In the genomic region with DNA sequence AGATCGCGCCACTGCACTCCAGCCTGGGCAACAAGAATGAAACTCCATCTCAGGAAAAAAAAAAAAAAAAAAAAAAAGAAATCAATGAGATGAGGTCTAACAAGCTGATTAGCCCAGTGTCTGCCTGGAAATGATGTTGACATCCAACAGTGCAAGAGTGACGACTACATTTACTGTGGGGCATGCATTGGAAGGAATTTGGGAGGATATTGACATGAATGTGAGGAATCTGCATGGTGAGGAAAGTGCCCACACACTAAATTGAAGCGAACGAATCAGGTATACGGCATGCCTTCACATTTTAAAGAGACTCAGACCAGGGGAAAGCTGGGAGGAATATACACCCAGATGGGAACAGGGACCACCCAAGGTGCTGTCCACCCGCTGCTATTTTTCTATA, we compare ENCODE assay signal across 24 cellular contexts. TPM values are rescaled to one million over a fixed set of nuclear protein-coding genes. Genes with fewer than 3 reads are reported as not detected.
DNase-seq lines count a peak whose midpoint lies in the region; ATAC-seq and TF ChIP-seq lines count a peak whose summit lies in the region.
"Had no signal": no experiment of that assay in that cellular context is flagged by ENCODE, and none has a peak within 500 bp of the region (broad histone marks: within the 10 kb centered on the region; RNA-seq: fewer than 3 reads in every experiment).

No MANE protein-coding gene starts in this region.

- no peak overlapping the region for H3K4me3 ChIP-seq in right atrium auricular region
- H3K4me3 ChIP-seq: Peyer's patch, sigmoid colon, stomach, upper lobe of left lung had no signal

- no peaks in the 10 kb centered on the region for H3K4me1 Mint-ChIP-seq in T-cell
- H3K4me1 Mint-ChIP-seq: immature natural killer cell had no signal

- no peak for TF ChIP-seq CTCF in right atrium auricular region (IDR thresholded peaks at IDR 0.05)

- H3K4me3 Mint-ChIP-seq in T-cell: no peak overlapping the region
- H3K4me3 Mint-ChIP-seq: activated T-cell treated with anti-CD3 and anti-CD28 coated beads, Interleukin-2, amount 50 U/mL, for 4 hours; immature natural killer cell; T-helper 17 cell had no signal

- intact Hi-C loops in Right ventricle myocardium superior (cut with DNase I): no loop called here

- H3K9me3 Mint-ChIP-seq in T-cell: peaks cover 0 to 4% (median 4%) of the 10 kb centered on the region in 3 donors

- H3K27me3 ChIP-seq in right atrium auricular region: no peaks in the 10 kb centered on the region
- H3K27me3 ChIP-seq: BE2C, Peyer's patch, sigmoid colon, upper lobe of left lung had no signal

- no peak for DNase-seq in right atrium auricular region (ENCODE audit: low spot score)
- no peak for DNase-seq in Right ventricle myocardium superior
- peak; percentile 33 for DNase-seq in fibroblast of gingiva (ENCODE audit: low read depth)
- DNase-seq in renal cortical epithelial cell (ENCODE audit: low read depth): peak; percentile 27
- DNase-seq in T-cell: no peak
- DNase-seq in germinal center (ENCODE audit: low spot score): no peak
- DNase-seq in NCI-H1694 treated with DMSO at 0.1 percent for 48 hours (lab: John Stamatoyannopoulos, UW): no peak
- DNase-seq: activated naive CD4-positive, alpha-beta T cell; activated T-cell treated with anti-CD3 and anti-CD28 coated beads, Interleukin-2, amount 50 U/mL, for 4 hours; BE2C; GF-D8; hippocampal formation; immature natural killer cell; NCI-H1436 treated with DMSO at 0.1 percent for 48 hours; NCI-H524; NK-92 treated with Interleukin-12 subunit alpha and Interleukin-12 subunit beta, amount 100 ng/mL, for 24 hours; stimulated activated CD8-positive, alpha-beta memory T cell treated with anti-CD3 and anti-CD28 coated beads, Interleukin-4, amount 100 ng/mL, for 48 hours; stomach; T-helper 17 cell had no signal

- H3K9me3 ChIP-seq in right atrium auricular region: no peaks in the 10 kb centered on the region
- H3K9me3 ChIP-seq: BE2C, Peyer's patch, sigmoid colon, stomach, upper lobe of left lung had no signal

- POLR2A ChIA-PET in T-cell (lab: Charles Lee): no interaction called here

- H3K27me3 Mint-ChIP-seq in T-cell: no peaks in the 10 kb centered on the region

- CTCF ChIA-PET in T-cell (lab: Charles Lee): no interaction called here

- H3K36me3 ChIP-seq in right atrium auricular region: peaks cover 3% of the 10 kb centered on the region
- H3K36me3 ChIP-seq: BE2C, Peyer's patch, sigmoid colon, upper lobe of left lung had no signal

- H3K36me3 Mint-ChIP-seq in T-cell: peaks cover 14% of the 10 kb centered on the region

- ATAC-seq in Right ventricle myocardium superior (ENCODE audit: poor library complexity): no peak
- no peak for ATAC-seq in GM19395 (IDR thresholded peaks at IDR 0.05; ENCODE audit: unreplicated experiment)
- ATAC-seq in T-cell (replicated peaks in 1 of 4): no peak
- ATAC-seq: activated T-cell treated with anti-CD3 and anti-CD28 coated beads, Interleukin-2, amount 50 U/mL, for 4 hours; T-helper 17 cell had no signal

- peaks cover 0 to 31% of the 10 kb centered on the region in 2 donors for H3K4me1 ChIP-seq in right atrium auricular region
- H3K4me1 ChIP-seq: BE2C, stomach had no signal

- no peak overlapping the region for H3K27ac Mint-ChIP-seq in T-cell
- H3K27ac Mint-ChIP-seq: immature natural killer cell, T-helper 17 cell had no signal

- H3K27ac ChIP-seq in right atrium auricular region: peak overlapping the region; percentile 52 to 61
- H3K27ac ChIP-seq: KMS-11, upper lobe of left lung had no signal

RNA-seq across cellular contexts. Expression of a gene that starts 57.9 kb away (rescaled TPM):
- total RNA-seq in right atrium auricular region: 10 to 100 TPM in 1 of 2 donors, 1 to 10 TPM in 1; 5.7 to 11.2 TPM
- total RNA-seq in Right ventricle myocardium superior: 26.8 TPM
- 1.2 and 6.1 TPM in 2 replicates for total RNA-seq in renal cortical epithelial cell
- 1 to 10 TPM; 2.6 to 7.0 (median 5.5) TPM for total RNA-seq in T-cell

Comparison
In these comparisons a context has a peak if more than half of its experiments do, and no peak if none do; other contexts are left out.
1. DNase-seq: peak in fibroblast of gingiva (single experiment) and renal cortical epithelial cell (single experiment); none in right atrium auricular region (single experiment), Right ventricle myocardium superior (single experiment), T-cell (0 of 34), germinal center (single experiment) and NCI-H1694 treated with DMSO at 0.1 percent for 48 hours (single experiment).